In the genomic region with DNA sequence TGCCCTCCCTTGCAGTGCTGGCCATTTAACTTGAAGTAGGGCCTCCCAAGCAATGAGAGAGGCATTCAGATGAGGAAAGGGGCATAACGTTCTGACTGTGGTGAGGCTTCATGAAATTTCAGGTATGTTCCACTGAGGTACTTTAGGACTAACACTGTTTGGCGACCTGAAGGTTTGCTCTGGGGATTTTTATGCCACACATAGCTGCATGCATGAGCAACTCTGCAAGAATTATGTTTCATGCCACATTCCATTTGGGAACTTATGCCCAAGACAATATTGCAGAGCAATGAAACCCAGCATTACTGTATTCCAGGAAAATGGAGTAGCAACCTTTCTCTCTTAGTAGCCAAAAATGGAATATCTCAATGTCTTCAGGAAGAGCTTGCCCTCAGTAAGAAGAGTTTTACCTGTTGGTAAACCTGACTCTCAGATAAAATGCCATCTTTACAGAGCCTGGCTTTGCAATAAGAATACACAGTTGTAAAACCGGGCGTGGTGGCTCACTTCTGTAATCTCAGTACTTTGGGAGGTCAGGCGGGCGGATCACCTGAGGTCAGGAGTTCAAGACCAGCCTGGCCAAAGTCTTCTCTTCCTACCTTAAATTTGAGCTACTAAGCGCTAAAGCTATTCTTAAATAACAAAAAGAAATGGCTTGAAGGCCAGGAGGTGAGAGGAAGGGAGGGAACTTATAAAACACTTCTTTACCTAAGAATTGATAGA, we compare ENCODE assay signal across 20 cellular contexts.
"Had no signal": no experiment of that assay in that cellular context is flagged by ENCODE, and none has a peak within 500 bp of the region (broad histone marks: within the 10 kb centered on the region; RNA-seq: fewer than 3 reads in every experiment).

No MANE protein-coding gene starts in this region.

- H3K36me3 ChIP-seq: brain microvascular endothelial cell, esophagus squamous epithelium, left lung, upper lobe of left lung had no signal

- H3K9me3 ChIP-seq: esophagus squamous epithelium, left lung, upper lobe of left lung had no signal

- H3K36me3 Mint-ChIP-seq: activated naive CD8-positive, alpha-beta T cell treated with anti-CD3 and anti-CD28 coated beads for 36 hours; immature natural killer cell; natural killer cell had no signal

- DNase-seq: activated CD4-positive, alpha-beta T cell treated with anti-CD3 and anti-CD28 coated beads for 48 hours; activated CD8-positive, alpha-beta memory T cell treated with anti-CD3 and anti-CD28 coated beads, Interleukin-2, amount 50 U/mL, for 48 hours; activated gamma-delta T cell treated with Interleukin-2 at 50 U/mL for 16 hours; activated naive CD8-positive, alpha-beta T cell treated with anti-CD3 and anti-CD28 coated beads for 36 hours; activated T-cell treated with anti-CD3 and anti-CD28 coated beads, Interleukin-2, amount 50 U/mL, for 72 hours; anterior cingulate cortex; brain microvascular endothelial cell; cortex of kidney; effector CD8-positive, alpha-beta T cell; esophagus squamous epithelium; glutamatergic neuron; immature natural killer cell; left lung; mammary epithelial cell; natural killer cell; right cardiac atrium; T-helper 17 cell; upper lobe of left lung had no signal

- H3K27me3 ChIP-seq: brain microvascular endothelial cell, esophagus squamous epithelium, left lung, upper lobe of left lung had no signal

- H3K27ac ChIP-seq: brain microvascular endothelial cell, esophagus squamous epithelium, left lung, upper lobe of left lung had no signal

- H3K9me3 Mint-ChIP-seq: activated T-cell treated with anti-CD3 and anti-CD28 coated beads, Interleukin-2, amount 50 U/mL, for 72 hours; central memory CD8-positive, alpha-beta T cell; immature natural killer cell; natural killer cell; stimulated activated naive CD8-positive, alpha-beta T cell treated with anti-CD3 and anti-CD28 coated beads, Interleukin-15, Interleukin-2, amounts not matched to agents 100 ng/mL and 50 ng/mL, for 24 hours had no signal

- ATAC-seq: activated T-cell treated with anti-CD3 and anti-CD28 coated beads, Interleukin-2, amount 50 U/mL, for 72 hours; left lung; natural killer cell; right cardiac atrium; T-helper 17 cell had no signal

- H3K4me3 Mint-ChIP-seq: activated naive CD8-positive, alpha-beta T cell treated with anti-CD3 and anti-CD28 coated beads for 36 hours; activated T-cell treated with anti-CD3 and anti-CD28 coated beads, Interleukin-2, amount 50 U/mL, for 72 hours; central memory CD8-positive, alpha-beta T cell; immature natural killer cell; natural killer cell; stimulated activated naive CD8-positive, alpha-beta T cell treated with anti-CD3 and anti-CD28 coated beads, Interleukin-15, Interleukin-2, amounts not matched to agents 100 ng/mL and 50 ng/mL, for 24 hours; T-helper 17 cell had no signal

- H3K27me3 Mint-ChIP-seq: activated naive CD8-positive, alpha-beta T cell treated with anti-CD3 and anti-CD28 coated beads for 36 hours; central memory CD8-positive, alpha-beta T cell; stimulated activated naive CD8-positive, alpha-beta T cell treated with anti-CD3 and anti-CD28 coated beads, Interleukin-15, Interleukin-2, amounts not matched to agents 100 ng/mL and 50 ng/mL, for 24 hours; T-helper 17 cell had no signal

- H3K4me1 Mint-ChIP-seq: central memory CD8-positive, alpha-beta T cell; T-helper 17 cell had no signal

- H3K27ac Mint-ChIP-seq: activated naive CD8-positive, alpha-beta T cell treated with anti-CD3 and anti-CD28 coated beads for 36 hours; activated T-cell treated with anti-CD3 and anti-CD28 coated beads, Interleukin-2, amount 50 U/mL, for 72 hours; immature natural killer cell; natural killer cell; stimulated activated naive CD8-positive, alpha-beta T cell treated with anti-CD3 and anti-CD28 coated beads, Interleukin-15, Interleukin-2, amounts not matched to agents 100 ng/mL and 50 ng/mL, for 24 hours; T-helper 17 cell had no signal

- H3K4me3 ChIP-seq: esophagus squamous epithelium, left lung, upper lobe of left lung had no signal
